In the genomic region with DNA sequence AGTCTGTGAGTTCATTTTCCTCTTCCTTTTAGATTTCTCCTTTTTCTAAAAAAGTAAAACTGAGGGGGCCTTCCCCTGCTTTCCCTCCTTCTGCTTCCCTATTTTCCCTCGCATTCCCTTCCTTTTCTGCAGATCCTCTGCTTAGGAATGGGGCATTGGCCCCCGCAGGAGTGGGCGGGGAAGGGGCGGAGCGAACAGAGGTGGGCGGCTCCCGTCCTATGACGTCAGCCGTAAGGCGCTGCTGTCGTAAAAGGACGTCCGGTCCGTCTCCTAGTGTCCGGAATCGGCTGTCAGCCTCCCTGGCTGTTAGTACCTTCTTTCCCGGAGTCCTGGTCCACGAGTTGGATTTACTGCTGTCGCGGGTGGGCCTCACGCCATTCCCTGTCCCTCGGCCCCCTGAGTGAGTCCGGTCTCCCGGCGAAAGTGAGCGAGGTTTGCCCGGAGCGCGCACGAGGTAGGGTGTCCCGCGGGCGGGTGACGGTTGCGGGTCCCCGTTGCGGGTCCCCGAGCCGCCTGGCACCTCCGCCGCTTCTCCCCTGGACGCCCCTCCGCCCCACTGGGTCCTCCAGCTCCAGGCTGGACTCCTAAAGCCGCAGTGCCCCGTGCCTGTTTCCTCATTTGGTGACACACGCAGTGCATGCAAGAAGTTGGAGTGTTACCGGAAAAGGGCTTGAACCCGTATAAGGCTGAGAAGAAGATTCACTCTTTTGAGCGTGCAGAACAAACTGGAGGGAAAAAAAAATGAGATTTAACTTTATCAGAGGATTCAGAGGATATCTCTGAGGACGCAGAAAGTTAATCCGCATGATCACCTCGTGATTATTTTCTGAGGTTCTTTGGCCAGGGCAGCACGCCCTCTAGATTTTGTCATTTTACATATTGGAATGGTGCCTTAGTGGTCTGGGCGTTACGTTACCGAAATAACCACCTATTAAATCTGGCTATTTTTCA, we compare ENCODE assay signal across 8 cellular contexts. TPM values are rescaled to one million over a fixed set of nuclear protein-coding genes. Genes with fewer than 3 reads are reported as not detected.
DNase-seq lines count a peak whose midpoint lies in the region; ATAC-seq and TF ChIP-seq lines count a peak whose summit lies in the region.

Gene ZNF330, plus strand, starts transcription at position 241 of the 951 bp plus-strand sequence. CDS start 1,477 bp downstream, outside the sequence.

- no peaks in the 10 kb centered on the region for H3K9me3 Mint-ChIP-seq in activated T-helper 2 cell treated with anti-CD3 and anti-CD28 coated beads, Interferon-gamma antibody, Interleukin-2, Interleukin-4, amounts not matched to agents 10 μg/mL and 5 μg/mL and 100 μg/mL, durations not matched to agents 14 hours and 24 hours and 36 hours
- no peaks in the 10 kb centered on the region for H3K9me3 Mint-ChIP-seq in naive thymus-derived CD8-positive, alpha-beta T cell

- TF ChIP-seq CTCF in fibroblast of mammary gland (conservative IDR thresholded peaks at IDR 0.05; ENCODE audit: control insufficient read depth, insufficient read depth, low read depth, low read length) = peak; percentile 25

- ATAC-seq in GM21619 (IDR thresholded peaks at IDR 0.05; ENCODE audit: unreplicated experiment) = peak; percentile 86
- ATAC-seq in naive thymus-derived CD8-positive, alpha-beta T cell = peak; percentile 85 to 89

- intact Hi-C loops in activated T-helper 2 cell treated with anti-CD3 and anti-CD28 coated beads, Interferon-gamma antibody, Interleukin-2, Interleukin-4, amounts not matched to agents 10 μg/mL and 5 μg/mL and 100 μg/mL, durations not matched to agents 14 hours and 24 hours and 36 hours (cut with micrococcal nuclease) = loop anchor here (2.0 to 10.0 kb wide), 2 partner anchors 1344 to 1964 kb away; partner anchors contain the start of gene USP38

- H3K4me3 ChIP-seq in Jurkat, Clone E6-1 (ENCODE audit: low read length) = peak within 1 kb of the TSS; percentile 89
- peak within 1 kb of the TSS; percentile 92 for H3K4me3 ChIP-seq in fibroblast of mammary gland (ENCODE audit: control insufficient read depth, low read depth, low read length)

- H3K27ac Mint-ChIP-seq in activated T-helper 2 cell treated with anti-CD3 and anti-CD28 coated beads, Interferon-gamma antibody, Interleukin-2, Interleukin-4, amounts not matched to agents 10 μg/mL and 5 μg/mL and 100 μg/mL, durations not matched to agents 14 hours and 24 hours and 36 hours = peak within 1 kb of the TSS; percentile 95
- H3K27ac Mint-ChIP-seq in naive thymus-derived CD8-positive, alpha-beta T cell = peak within 1 kb of the TSS; percentile 91 to 99 (median 98)

- DNase-seq in Daoy (ENCODE audit: low read depth) (peak; percentile 82), RPMI8226 (peak; percentile 84), fibroblast of mammary gland (ENCODE audit: low read depth) (peak; percentile 93)
- peak; percentile 74 for DNase-seq in Jurkat, Clone E6-1 (ENCODE audit: low read depth, low spot score)
- DNase-seq in activated T-helper 2 cell treated with anti-CD3 and anti-CD28 coated beads, Interferon-gamma antibody, Interleukin-2, Interleukin-4, amounts not matched to agents 10 μg/mL and 5 μg/mL and 100 μg/mL, durations not matched to agents 14 hours and 24 hours and 36 hours (ENCODE audit: low spot score) = peak; percentile 82
- DNase-seq in naive thymus-derived CD8-positive, alpha-beta T cell = peak; percentile 76 to 98 (median 90)
- peak; percentile 76 to 94 (median 82) for DNase-seq in stimulated activated naive CD4-positive, alpha-beta T cell (lab: John Stamatoyannopoulos, UW)

- H3K4me1 Mint-ChIP-seq in activated T-helper 2 cell treated with anti-CD3 and anti-CD28 coated beads, Interferon-gamma antibody, Interleukin-2, Interleukin-4, amounts not matched to agents 10 μg/mL and 5 μg/mL and 100 μg/mL, durations not matched to agents 14 hours and 24 hours and 36 hours (ENCODE audit: low read depth) = peaks cover 29% of the 10 kb centered on the region
- peaks cover 17 to 54% (median 43%) of the 10 kb centered on the region in 4 donors for H3K4me1 Mint-ChIP-seq in naive thymus-derived CD8-positive, alpha-beta T cell

- H3K36me3 Mint-ChIP-seq in activated T-helper 2 cell treated with anti-CD3 and anti-CD28 coated beads, Interferon-gamma antibody, Interleukin-2, Interleukin-4, amounts not matched to agents 10 μg/mL and 5 μg/mL and 100 μg/mL, durations not matched to agents 14 hours and 24 hours and 36 hours (ENCODE audit: low read depth) = peaks cover 30% of the 10 kb centered on the region
- peaks cover 0 to 30% (median 6%) of the 10 kb centered on the region in 3 donors for H3K36me3 Mint-ChIP-seq in naive thymus-derived CD8-positive, alpha-beta T cell

- H3K27me3 Mint-ChIP-seq in activated T-helper 2 cell treated with anti-CD3 and anti-CD28 coated beads, Interferon-gamma antibody, Interleukin-2, Interleukin-4, amounts not matched to agents 10 μg/mL and 5 μg/mL and 100 μg/mL, durations not matched to agents 14 hours and 24 hours and 36 hours (ENCODE audit: low read depth) = peaks cover 9% of the 10 kb centered on the region
- peaks cover 2 to 9% (median 6%) of the 10 kb centered on the region in 5 donors for H3K27me3 Mint-ChIP-seq in naive thymus-derived CD8-positive, alpha-beta T cell

- POLR2A ChIA-PET in naive thymus-derived CD8-positive, alpha-beta T cell (lab: Charles Lee) = no interaction called here

- H3K4me3 Mint-ChIP-seq in activated T-helper 2 cell treated with anti-CD3 and anti-CD28 coated beads, Interferon-gamma antibody, Interleukin-2, Interleukin-4, amounts not matched to agents 10 μg/mL and 5 μg/mL and 100 μg/mL, durations not matched to agents 14 hours and 24 hours and 36 hours (ENCODE audit: low read depth) = peak within 1 kb of the TSS; percentile 91
- H3K4me3 Mint-ChIP-seq in naive thymus-derived CD8-positive, alpha-beta T cell = peak within 1 kb of the TSS; percentile 94 to 99 (median 97)

RNA-seq across cellular contexts. Expression of gene ZNF330, which starts in this region (rescaled TPM):
- total RNA-seq in Daoy (2014; rRNA removed; shearing (Covaris generic)) = 24.6 and 38.2 TPM in 2 replicates
- 85.9 TPM for polyA plus RNA-seq in Jurkat, Clone E6-1 (2012; ENCODE audit: insufficient read depth, insufficient read length)
- total RNA-seq in activated T-helper 2 cell treated with anti-CD3 and anti-CD28 coated beads, Interferon-gamma antibody, Interleukin-2, Interleukin-4, amounts not matched to agents 10 μg/mL and 5 μg/mL and 100 μg/mL, durations not matched to agents 14 hours and 24 hours and 36 hours = 55.3 and 57.9 TPM in 2 replicates
- 10 to 100 TPM; 34.8 to 40.2 TPM for total RNA-seq in naive thymus-derived CD8-positive, alpha-beta T cell
- polyA plus RNA-seq in naive thymus-derived CD8-positive, alpha-beta T cell = 10 to 100 TPM; 18.8 to 36.0 (median 24.8) TPM

Comparison
In these comparisons a context has a peak if more than half of its experiments do, and no peak if none do; other contexts are left out.
1. Peak in every context shown above with its lines: DNase-seq, ATAC-seq and H3K4me3 ChIP-seq.